In genomic region chr2:61193670-61194561, GRCh38 we compare ENCODE assay signal across 1 cellular context.
TF ChIP-seq lines count a peak whose summit lies in the region.

No MANE protein-coding gene starts in this region.

TF ChIP-seq in HepG2, 621 proteins besides CTCF, POLR2A, EP300 and RAD21:
- TF ChIP-seq ZNF878 (CRISPR knock-in tag; IDR thresholded peaks at IDR 0.05) (no peak), AHR (CRISPR knock-in tag; IDR thresholded peaks at IDR 0.05) (no peak), RBM22 (optimal IDR thresholded peaks at IDR 0.05; ENCODE audit: low read length) (peak; percentile 72), CBX2 (IDR thresholded peaks at IDR 0.05; ENCODE audit: low read depth, low read length) (no peak), CBX2 (CRISPR knock-in tag; IDR thresholded peaks at IDR 0.05; ENCODE audit: low read depth) (no peak), CBX1 (IDR thresholded peaks at IDR 0.05; ENCODE audit: low read depth) (no peak), SIX4 (CRISPR knock-in tag; IDR thresholded peaks at IDR 0.05) (no peak)
